In genomic region chr6:46923476-46923875, GRCh38 we compare ENCODE assay signal across 23 cellular contexts. TPM values are rescaled to one million over a fixed set of nuclear protein-coding genes. Genes with fewer than 3 reads are reported as not detected.
"Had no signal": no experiment of that assay in that cellular context is flagged by ENCODE, and none has a peak within 500 bp of the region (broad histone marks: within the 10 kb centered on the region; RNA-seq: fewer than 3 reads in every experiment).

No MANE protein-coding gene starts in this region.

- H3K9me3 ChIP-seq: transverse colon had no signal

- H3K27ac ChIP-seq: cardiac muscle cell, epithelial cell of prostate had no signal

- ATAC-seq: activated naive CD4-positive, alpha-beta T cell treated with anti-CD3 and anti-CD28 coated beads, Interleukin-2, amount 50 U/mL, for 72 hours; activated T-cell treated with anti-CD3 and anti-CD28 coated beads, Interleukin-2, amount 50 U/mL, for 4 hours; sciatic nerve had no signal

- H3K4me3 ChIP-seq: cardiac muscle cell, dorsolateral prefrontal cortex, transverse colon had no signal

- DNase-seq: activated CD4-positive, alpha-beta T cell treated with anti-CD3 and anti-CD28 coated beads, Interleukin-2, amount 50 U/mL, for 1 hour; activated CD4-positive, CD25-positive, alpha-beta regulatory T cell treated with anti-CD3 and anti-CD28 coated beads, Interleukin-2, amount 50 U/mL, for 72 hours; activated CD8-positive, alpha-beta memory T cell treated with anti-CD3 and anti-CD28 coated beads, Interleukin-2, amount 50 U/mL, for 4 hours; activated effector memory CD4-positive, alpha-beta T cell treated with anti-CD3 and anti-CD28 coated beads, Interleukin-2, amount 50 U/mL, for 16 hours; activated T-cell treated with anti-CD3 and anti-CD28 coated beads, Interleukin-2, amount 50 U/mL, for 4 hours; dorsolateral prefrontal cortex; endodermal cell; foreskin melanocyte; head of caudate nucleus; kidney glomerular epithelial cell; nucleus accumbens; SIG-M5; stimulated activated CD8-positive, alpha-beta memory T cell treated with anti-CD3 and anti-CD28 coated beads, Interleukin-4, amount 100 ng/mL, for 48 hours; stimulated activated naive CD4-positive, alpha-beta T cell; substantia nigra; T1000; transverse colon had no signal

- H3K27me3 ChIP-seq: cardiac muscle cell, dorsolateral prefrontal cortex, transverse colon had no signal

- H3K4me1 ChIP-seq: transverse colon had no signal

- H3K36me3 ChIP-seq: cardiac muscle cell, transverse colon had no signal

RNA-seq across cellular contexts. Expression of gene ADGRF5, which starts 1.7 kb away (rescaled TPM):
- total RNA-seq: activated naive CD4-positive, alpha-beta T cell treated with anti-CD3 and anti-CD28 coated beads, Interleukin-2, amount 50 U/mL, for 72 hours; endodermal cell; progenitor cell of endocrine pancreas; T-helper 1 cell treated with Interleukin-12 subunit alpha and Interleukin-12 subunit beta and Interleukin-4 antibody, amounts not matched to agents 30 ng/mL and 1 ng/mL, for 36 hours had no signal
- polyA plus RNA-seq: cardiac muscle cell had no signal
